1 cellular context compared by ENCODE assay signal in genomic region chr22:37686002-37686982, GRCh38.
TF ChIP-seq lines count a peak whose summit lies in the region.

TSS of gene NOL12 (plus strand) at chr22:37686343. CDS start at chr22:37686393, 50 bp downstream.

TF ChIP-seq in HepG2, 621 proteins besides CTCF, POLR2A, EP300 and RAD21 (continued from another document and continues in another):
- TF ChIP-seq ISL2 (CRISPR knock-in tag; IDR thresholded peaks at IDR 0.05) (peak; percentile 57; the same call in 1 of the 2 replicates), PAF1 (CRISPR knock-in tag; IDR thresholded peaks at IDR 0.05) (no peak), NFIC (IDR thresholded peaks at IDR 0.05; ENCODE audit: low read length) (0 out of 2 replicates have a peak, but pooled peaks have one; percentile 35), ZNF703 (CRISPR knock-in tag; IDR thresholded peaks at IDR 0.05; ENCODE audit: borderline replicate concordance) (no peak), E2F5 (CRISPR knock-in tag; conservative IDR thresholded peaks at IDR 0.05) (0 out of 2 replicates have a peak, but pooled peaks have one; percentile 28), ZBTB21 (CRISPR knock-in tag; IDR thresholded peaks at IDR 0.05) (no peak; the same call in 1 of the 2 replicates), ZBTB4 (CRISPR knock-in tag; IDR thresholded peaks at IDR 0.05; ENCODE audit: borderline replicate concordance) (no peak), ZBTB40 (IDR thresholded peaks at IDR 0.05) (peak; percentile 92), ZBTB40 (CRISPR knock-in tag; IDR thresholded peaks at IDR 0.05) (no peak; the same call in 1 of the 2 replicates), ZNF354B (CRISPR knock-in tag; IDR thresholded peaks at IDR 0.05) (no peak; the same call in 1 of the 2 replicates), HNRNPK (IDR thresholded peaks at IDR 0.05; ENCODE audit: low read depth, low read length, poor library complexity, severe bottlenecking) (no peak), MED1 (CRISPR knock-in tag; IDR thresholded peaks at IDR 0.05) (peak; percentile 81), MTA1 (CRISPR knock-in tag; IDR thresholded peaks at IDR 0.05; ENCODE audit: borderline replicate concordance) (no peak), ZNF605 (CRISPR knock-in tag; IDR thresholded peaks at IDR 0.05) (peak; percentile 66; the same call in 1 of the 2 replicates), ZNF382 (CRISPR knock-in tag; IDR thresholded peaks at IDR 0.05; ENCODE audit: borderline replicate concordance) (no peak), ZNF670 (CRISPR knock-in tag; IDR thresholded peaks at IDR 0.05; ENCODE audit: borderline replicate concordance) (0 out of 2 replicates have a peak, but pooled peaks have one; percentile 52), MNT (IDR thresholded peaks at IDR 0.05) (peak; percentile 40), ZNF614 (CRISPR knock-in tag; IDR thresholded peaks at IDR 0.05; ENCODE audit: borderline replicate concordance) (no peak; the same call in 1 of the 2 replicates), ZNF530 (CRISPR knock-in tag; IDR thresholded peaks at IDR 0.05; ENCODE audit: low read depth) (no peak), ZNF878 (CRISPR knock-in tag; IDR thresholded peaks at IDR 0.05) (no peak), GATAD2A (CRISPR knock-in tag; IDR thresholded peaks at IDR 0.05) (peak; percentile 65), BRD4 (CRISPR knock-in tag; IDR thresholded peaks at IDR 0.05) (0 out of 2 replicates have a peak, but pooled peaks have one; percentile 45), ZNF224 (CRISPR knock-in tag; IDR thresholded peaks at IDR 0.05) (peak; percentile 38; the same call in 1 of the 2 replicates), TMF1 (CRISPR knock-in tag; IDR thresholded peaks at IDR 0.05; ENCODE audit: low read depth) (peak; percentile 40; the same call in 1 of the 2 replicates), ZNF766 (CRISPR knock-in tag; IDR thresholded peaks at IDR 0.05; ENCODE audit: borderline replicate concordance) (0 out of 2 replicates have a peak, but pooled peaks have one; percentile 9), CEBPG (CRISPR knock-in tag; IDR thresholded peaks at IDR 0.05) (0 out of 2 replicates have a peak, but pooled peaks have one; percentile 15), ZNF639 (CRISPR knock-in tag; conservative IDR thresholded peaks at IDR 0.05) (no peak; the same call in 1 of the 2 replicates), ZNF660 (CRISPR knock-in tag; IDR thresholded peaks at IDR 0.05; ENCODE audit: borderline replicate concordance, low read depth) (no peak), FOXO1 (CRISPR knock-in tag; IDR thresholded peaks at IDR 0.05) (peak; percentile 48; the same call in 1 of the 2 replicates), GPN1 (CRISPR knock-in tag; IDR thresholded peaks at IDR 0.05; ENCODE audit: borderline replicate concordance) (no peak; the same call in 1 of the 2 replicates), NR2F1 (CRISPR knock-in tag; IDR thresholded peaks at IDR 0.05) (0 out of 4 replicates have a peak, but pooled peaks of 1 of the 2 experiments have one; percentile 15), MBD4 (IDR thresholded peaks at IDR 0.05; ENCODE audit: borderline replicate concordance, low read length) (no peak), REST (IDR thresholded peaks at IDR 0.05; ENCODE audit: borderline replicate concordance in 1 of 2, low read depth in 1 of 2, low read length in 2 of 2) (no peak; a peak in 1 of 4 replicates), ZNF460 (CRISPR knock-in tag; IDR thresholded peaks at IDR 0.05; ENCODE audit: borderline replicate concordance) (no peak), MAFF (IDR thresholded peaks at IDR 0.05; ENCODE audit: low read depth, low read length) (no peak), RNF2 (conservative IDR thresholded peaks at IDR 0.05; ENCODE audit: low read depth) (0 out of 2 replicates have a peak, but pooled peaks have one; percentile 20), MIXL1 (CRISPR knock-in tag; IDR thresholded peaks at IDR 0.05) (peak; percentile 67; the same call in 1 of the 2 replicates), ZNF792 (CRISPR knock-in tag; IDR thresholded peaks at IDR 0.05) (peak; percentile 71), TEAD3 (CRISPR knock-in tag; optimal IDR thresholded peaks at IDR 0.05; ENCODE audit: borderline replicate concordance) (no peak), HNF4G (IDR thresholded peaks at IDR 0.05; ENCODE audit: borderline replicate concordance, low read depth, low read length) (peak; percentile 46; the same call in 1 of the 2 replicates), HNF4G (CRISPR knock-in tag; IDR thresholded peaks at IDR 0.05; ENCODE audit: borderline replicate concordance, low read depth) (0 out of 2 replicates have a peak, but pooled peaks have one; percentile 41), MIER2 (CRISPR knock-in tag; IDR thresholded peaks at IDR 0.05) (no peak), WIZ (CRISPR knock-in tag; IDR thresholded peaks at IDR 0.05) (peak; percentile 51; the same call in 1 of the 2 replicates)
